22 cellular contexts compared by ENCODE assay signal in genomic region chr14:71553779-71554178, GRCh38.
DNase-seq lines count a peak whose midpoint lies in the region; ATAC-seq, FAIRE-seq and TF ChIP-seq lines count a peak whose summit lies in the region.
"Had no signal": no experiment of that assay in that cellular context is flagged by ENCODE, and none has a peak within 500 bp of the region (broad histone marks: within the 10 kb centered on the region; RNA-seq: fewer than 3 reads in every experiment).

No MANE protein-coding gene starts in this region.

- CTCF ChIA-PET in activated CD8-positive, alpha-beta T cell treated with anti-CD3 and anti-CD28 coated beads, Interleukin-2, amount 10 ng/mL, durations not matched to agents 7 days and 5 days (lab: Charles Lee): interaction anchor here (0.6 to 3.5 kb wide), 5 partner anchors 8 to 231 kb away, joined by 3 to 14 read pairs (median 8); no protein-coding TSS in a partner anchor

- no peaks in the 10 kb centered on the region for H3K27me3 Mint-ChIP-seq in activated naive CD4-positive, alpha-beta T cell treated with anti-CD3 and anti-CD28 coated beads, Interleukin-2, amount 50 U/mL, for 24 hours
- no peaks in the 10 kb centered on the region for H3K27me3 Mint-ChIP-seq in activated CD8-positive, alpha-beta T cell treated with anti-CD3 and anti-CD28 coated beads, Interleukin-2, amount 10 ng/mL, durations not matched to agents 7 days and 5 days (ENCODE audit: low read depth)
- H3K27me3 Mint-ChIP-seq: dendritic cell treated with granulocyte-macrophage colony-stimulating factor and Interleukin-4, amounts not matched to agents 40 ng/mL and 50 ng/mL, for 4 days; type B pancreatic cell had no signal

- 91 to 96% methylated on average over 3 of the region's 3 CpGs for WGBS in gastroesophageal sphincter (ENCODE audit: low coverage in 1 of 2), 2 donors

- H3K4me3 Mint-ChIP-seq in activated naive CD4-positive, alpha-beta T cell treated with anti-CD3 and anti-CD28 coated beads, Interleukin-2, amount 50 U/mL, for 24 hours: peak overlapping the region; percentile 53
- H3K4me3 Mint-ChIP-seq in activated CD8-positive, alpha-beta T cell treated with anti-CD3 and anti-CD28 coated beads, Interleukin-2, amount 10 ng/mL, durations not matched to agents 7 days and 5 days: no peak overlapping the region
- H3K4me3 Mint-ChIP-seq: activated naive CD4-positive, alpha-beta T cell treated with anti-CD3 and anti-CD28 coated beads for 36 hours; dendritic cell treated with granulocyte-macrophage colony-stimulating factor and Interleukin-4, amounts not matched to agents 40 ng/mL and 50 ng/mL, for 4 days; type B pancreatic cell had no signal

- H3K27ac Mint-ChIP-seq in activated naive CD4-positive, alpha-beta T cell treated with anti-CD3 and anti-CD28 coated beads, Interleukin-2, amount 50 U/mL, for 24 hours: peak overlapping the region; percentile 93
- peak overlapping the region; percentile 62 for H3K27ac Mint-ChIP-seq in activated CD8-positive, alpha-beta T cell treated with anti-CD3 and anti-CD28 coated beads, Interleukin-2, amount 10 ng/mL, durations not matched to agents 7 days and 5 days
- H3K27ac Mint-ChIP-seq: activated naive CD4-positive, alpha-beta T cell treated with anti-CD3 and anti-CD28 coated beads for 36 hours; dendritic cell treated with granulocyte-macrophage colony-stimulating factor and Interleukin-4, amounts not matched to agents 40 ng/mL and 50 ng/mL, for 4 days; type B pancreatic cell had no signal

- no peak for TF ChIP-seq EP300 in gastroesophageal sphincter (IDR thresholded peaks at IDR 0.05)

- no peak for TF ChIP-seq CTCF in kidney (IDR thresholded peaks at IDR 0.05; ENCODE audit: borderline replicate concordance, extremely low read depth, insufficient read depth)
- TF ChIP-seq CTCF in gastroesophageal sphincter (IDR thresholded peaks at IDR 0.05): no peak

- POLR2A ChIA-PET in activated CD8-positive, alpha-beta T cell treated with anti-CD3 and anti-CD28 coated beads, Interleukin-2, amount 10 ng/mL, durations not matched to agents 7 days and 5 days (lab: Charles Lee): interaction anchor here (0.7 kb wide), 1 partner anchor 89 kb away, joined by 4 read pairs; no protein-coding TSS in a partner anchor

- H3K4me1 Mint-ChIP-seq in activated naive CD4-positive, alpha-beta T cell treated with anti-CD3 and anti-CD28 coated beads, Interleukin-2, amount 50 U/mL, for 24 hours: peaks cover 83% of the 10 kb centered on the region
- H3K4me1 Mint-ChIP-seq in activated CD8-positive, alpha-beta T cell treated with anti-CD3 and anti-CD28 coated beads, Interleukin-2, amount 10 ng/mL, durations not matched to agents 7 days and 5 days (ENCODE audit: low read depth): peaks cover 73% of the 10 kb centered on the region

- H3K27ac ChIP-seq in kidney (ENCODE audit: low read depth in 2 of 2, low read length in 2 of 2) (no peak overlapping the region), gastroesophageal sphincter (no peak overlapping the region)
- H3K27ac ChIP-seq: brain microvascular endothelial cell, epithelial cell of prostate, foreskin keratinocyte, right atrium auricular region had no signal

- no peaks in the 10 kb centered on the region for H3K27me3 ChIP-seq in gastroesophageal sphincter
- H3K27me3 ChIP-seq: brain microvascular endothelial cell, foreskin keratinocyte, right atrium auricular region had no signal

- H3K9ac ChIP-seq in kidney (ENCODE audit: low read length in 2 of 2): no peak overlapping the region

- H3K9me3 Mint-ChIP-seq in activated naive CD4-positive, alpha-beta T cell treated with anti-CD3 and anti-CD28 coated beads, Interleukin-2, amount 50 U/mL, for 24 hours: no peaks in the 10 kb centered on the region
- H3K9me3 Mint-ChIP-seq in activated CD8-positive, alpha-beta T cell treated with anti-CD3 and anti-CD28 coated beads, Interleukin-2, amount 10 ng/mL, durations not matched to agents 7 days and 5 days (ENCODE audit: insufficient read depth): no peaks in the 10 kb centered on the region
- H3K9me3 Mint-ChIP-seq: activated naive CD4-positive, alpha-beta T cell treated with anti-CD3 and anti-CD28 coated beads for 36 hours; dendritic cell treated with granulocyte-macrophage colony-stimulating factor and Interleukin-4, amounts not matched to agents 40 ng/mL and 50 ng/mL, for 4 days had no signal

- H3K4me3 ChIP-seq in kidney (ENCODE audit: low read length in 2 of 2): no peak overlapping the region
- no peak overlapping the region for H3K4me3 ChIP-seq in gastroesophageal sphincter
- H3K4me3 ChIP-seq: K562, right atrium auricular region had no signal

- no peaks in the 10 kb centered on the region for H3K36me3 ChIP-seq in kidney (ENCODE audit: control insufficient read depth in 1 of 2, insufficient read depth in 2 of 2, low read length in 2 of 2)
- no peaks in the 10 kb centered on the region for H3K36me3 ChIP-seq in gastroesophageal sphincter
- H3K36me3 ChIP-seq: brain microvascular endothelial cell, right atrium auricular region had no signal

- peaks cover 4% of the 10 kb centered on the region for H3K36me3 Mint-ChIP-seq in activated naive CD4-positive, alpha-beta T cell treated with anti-CD3 and anti-CD28 coated beads, Interleukin-2, amount 50 U/mL, for 24 hours
- peaks cover 9% of the 10 kb centered on the region for H3K36me3 Mint-ChIP-seq in activated CD8-positive, alpha-beta T cell treated with anti-CD3 and anti-CD28 coated beads, Interleukin-2, amount 10 ng/mL, durations not matched to agents 7 days and 5 days (ENCODE audit: low read depth)
- H3K36me3 Mint-ChIP-seq: type B pancreatic cell had no signal

- H3K9me3 ChIP-seq in kidney (ENCODE audit: control insufficient read depth in 1 of 2, low read length in 2 of 2): no peaks in the 10 kb centered on the region
- H3K9me3 ChIP-seq in gastroesophageal sphincter: no peaks in the 10 kb centered on the region
- H3K9me3 ChIP-seq: right atrium auricular region had no signal

- H3K4me1 ChIP-seq in kidney (ENCODE audit: control insufficient read depth in 1 of 2, insufficient read depth in 1 of 2, low read depth in 1 of 2, low read length in 2 of 2) (peaks cover 0 to 2% of the 10 kb centered on the region in 2 donors), gastroesophageal sphincter (no peaks in the 10 kb centered on the region)
- H3K4me1 ChIP-seq: foreskin keratinocyte, right atrium auricular region had no signal

- peak; percentile 50 for FAIRE-seq in kidney (lab: Jason Lieb, UNC)
- FAIRE-seq: K562 had no signal

- TF ChIP-seq POLR2A in gastroesophageal sphincter (IDR thresholded peaks at IDR 0.05): no peak

- no peak for DNase-seq in activated naive CD4-positive, alpha-beta T cell (lab: John Stamatoyannopoulos, UW)
- no peak for DNase-seq in activated CD8-positive, alpha-beta T cell treated with anti-CD3 and anti-CD28 coated beads, Interleukin-2, amount 10 ng/mL, durations not matched to agents 7 days and 5 days
- no peak for DNase-seq in kidney
- DNase-seq in NCI-H1105 (lab: John Stamatoyannopoulos, UW): no peak
- no peak for DNase-seq in NCI-H1092 treated with DMSO at 0.1 percent for 48 hours (lab: John Stamatoyannopoulos, UW)
- no peak for DNase-seq in dedifferentiated amniotic fluid mesenchymal stem cell (ENCODE audit: extremely low spot score)
- DNase-seq: brain microvascular endothelial cell; foreskin keratinocyte; left cardiac atrium; NCI-H2107; NCI-H524 treated with DMSO at 0.1 percent for 48 hours; nucleus accumbens; SHP77; stimulated activated naive CD4-positive, alpha-beta T cell treated with Interleukin-2 at 50 U/mL for 16 hours had no signal

- intact Hi-C loops in kidney (cut with DNase I): no loop called here

- no peak for ATAC-seq in activated CD8-positive, alpha-beta T cell treated with anti-CD3 and anti-CD28 coated beads, Interleukin-2, amount 10 ng/mL, durations not matched to agents 7 days and 5 days
- ATAC-seq in gastroesophageal sphincter: no peak
- ATAC-seq: foreskin keratinocyte, K562, left cardiac atrium had no signal
